ENCODE assay signal across 13 cellular contexts in the genomic region with DNA sequence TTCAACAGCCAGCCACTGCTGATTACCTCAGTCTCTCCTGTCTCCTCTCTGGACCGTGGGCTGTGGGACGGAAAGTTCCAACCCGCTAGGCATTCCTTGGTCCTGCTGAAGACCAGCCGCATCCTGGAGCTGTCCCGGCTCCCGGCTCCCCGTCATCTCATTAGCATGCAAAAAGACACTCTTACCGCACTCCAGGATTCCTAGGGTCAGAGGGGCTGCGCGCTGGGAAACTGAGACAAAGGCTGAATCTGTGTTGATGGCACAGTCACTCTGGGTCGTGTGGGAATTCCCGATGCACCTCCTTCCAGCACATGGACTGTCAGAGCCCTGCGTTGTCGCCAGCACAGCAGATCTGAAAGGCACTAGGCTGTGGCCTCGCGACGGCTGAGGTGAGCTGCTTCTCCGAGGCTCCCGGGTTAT.
A peak's percentile ranks its signal among the peaks of the same experiment; 100 is the strongest.
DNase-seq lines count a peak whose midpoint lies in the region; FAIRE-seq and TF ChIP-seq lines count a peak whose summit lies in the region.
"Had no signal": no experiment of that assay in that cellular context is flagged by ENCODE, and none has a peak within 500 bp of the region (broad histone marks: within the 10 kb centered on the region; RNA-seq: fewer than 3 reads in every experiment).

No MANE protein-coding gene starts in this region.

- peaks cover 10% of the 10 kb centered on the region for H3K4me1 ChIP-seq in GM23248 (ENCODE audit: insufficient read depth)
- H3K4me1 ChIP-seq in astrocyte (ENCODE audit: insufficient read depth, low read length): peaks cover 7% of the 10 kb centered on the region
- peaks cover 9% of the 10 kb centered on the region for H3K4me1 ChIP-seq in iPS-15b (ENCODE audit: control insufficient read depth, insufficient read depth, low read length)
- peaks cover 7 to 13% of the 10 kb centered on the region in 2 experiments for H3K4me1 ChIP-seq in trophoblast cell (ENCODE audit: control insufficient read depth in 1 of 2, insufficient read depth in 2 of 2, low read length in 2 of 2)

- H3K4me1 Mint-ChIP-seq in astrocyte (ENCODE audit: low read depth, unreplicated experiment): peaks cover 9% of the 10 kb centered on the region

- CTCF ChIA-PET in RWPE1 (lab: Yijun Ruan, JAX): interaction anchor here (0.6 kb wide), 1 partner anchor 23 kb away, joined by 3 read pairs; no protein-coding TSS in a partner anchor

- no peak overlapping the region for H2AK5ac ChIP-seq in trophoblast cell (ENCODE audit: low read length)

- H3K4me2 ChIP-seq in GM23248 (ENCODE audit: unreplicated experiment): peak overlapping the region; percentile 50
- H3K4me2 ChIP-seq in astrocyte (ENCODE audit: low read length): peak overlapping the region; percentile 81
- peak overlapping the region; percentile 0 for H3K4me2 ChIP-seq in trophoblast cell (ENCODE audit: low read length)

- H4K91ac ChIP-seq in trophoblast cell (ENCODE audit: low read depth, low read length): no peak overlapping the region

- H3K36me3 Mint-ChIP-seq in astrocyte (ENCODE audit: low read depth, unreplicated experiment): peaks cover 5% of the 10 kb centered on the region

- H3K4me3 ChIP-seq in GM23248: peak overlapping the region; percentile 12; the same call in 1 of the 2 replicates
- no peak overlapping the region for H3K4me3 ChIP-seq in astrocyte (ENCODE audit: insufficient read depth, low read depth, low read length)
- peak overlapping the region; percentile 37 for H3K4me3 ChIP-seq in iPS-15b (ENCODE audit: low read depth, low read length)
- H3K4me3 ChIP-seq in trophoblast cell (ENCODE audit: low read depth, low read length): no peak overlapping the region

- no peak overlapping the region for H4K12ac ChIP-seq in trophoblast cell (ENCODE audit: low read depth, low read length)

- no peak overlapping the region for H3K9ac ChIP-seq in GM23248
- peak overlapping the region; percentile 43 for H3K9ac ChIP-seq in astrocyte (ENCODE audit: low read length)
- H3K9ac ChIP-seq in iPS-15b (ENCODE audit: low read depth, low read length): no peak overlapping the region
- H3K9ac ChIP-seq in trophoblast cell (ENCODE audit: low read length): no peak overlapping the region

- no peak overlapping the region for H3K14ac ChIP-seq in trophoblast cell (ENCODE audit: low read length)

- POLR2A ChIA-PET in RWPE1 (lab: Yijun Ruan, JAX; ENCODE audit: low non-redundant PET): no interaction called here

- 3 to 6% methylated on average over 19 of the region's 19 CpGs for WGBS in GM23248 (ENCODE audit: low coverage in 1 of 2, low lambda C conversion rate in 2 of 2, missing lambda C conversion rate in 2 of 2), 2 experiments
- WGBS in trophoblast cell (ENCODE audit: extremely low coverage, insufficient coverage, insufficient read length): no CpG with 5 or more reads among the region's 19 CpGs

- no peaks in the 10 kb centered on the region for H3K79me1 ChIP-seq in trophoblast cell (ENCODE audit: low read length)

- DNase-seq in GM23248 (no peak), astrocyte (ENCODE audit: low read depth) (peak; percentile 39), trophoblast cell (peak in 1 of 2 donors; percentile 72), RWPE1 (ENCODE audit: low spot score) (no peak), frontal cortex (ENCODE audit: low spot score in 2 of 2) (no peak), Kasumi-1 (lab: John Stamatoyannopoulos, UW) (no peak)
- no peak for DNase-seq in activated CD8-positive, alpha-beta memory T cell treated with anti-CD3 and anti-CD28 coated beads, Interleukin-2, amount 50 U/mL, for 4 hours
- DNase-seq: activated CD4-positive, alpha-beta T cell treated with anti-CD3 and anti-CD28 coated beads, Interleukin-2, amount 50 U/mL, for 4 hours; effector CD8-positive, alpha-beta T cell; stimulated activated CD4-positive, alpha-beta T cell treated with anti-CD3 and anti-CD28 coated beads, Interleukin-15, amount 100 ng/mL, for 24 hours had no signal

- H3K27ac ChIP-seq in GM23248 (no peak overlapping the region), astrocyte (ENCODE audit: low read depth, low read length) (no peak overlapping the region), trophoblast cell (ENCODE audit: low read depth, low read length) (no peak overlapping the region), RWPE1 (no peak overlapping the region)
- H3K27ac ChIP-seq: C4-2B had no signal

- H3K79me2 ChIP-seq in GM23248 (ENCODE audit: insufficient read depth) (no peaks in the 10 kb centered on the region), astrocyte (ENCODE audit: insufficient read depth, low read length) (no peaks in the 10 kb centered on the region), trophoblast cell (ENCODE audit: control insufficient read depth, insufficient read depth, low read length, poor library complexity) (no peaks in the 10 kb centered on the region)

- no peaks in the 10 kb centered on the region for H3F3A ChIP-seq in GM23248 (ENCODE audit: insufficient read depth)

- H3K9me3 ChIP-seq in GM23248 (ENCODE audit: low read depth) (no peaks in the 10 kb centered on the region), astrocyte (ENCODE audit: insufficient read depth, low read depth, low read length) (no peaks in the 10 kb centered on the region), iPS-15b (ENCODE audit: control insufficient read depth, insufficient read depth, low read length) (no peaks in the 10 kb centered on the region), trophoblast cell (ENCODE audit: insufficient read depth, low read depth, low read length) (peaks cover 3% of the 10 kb centered on the region)

- no peak overlapping the region for H3K4ac ChIP-seq in trophoblast cell (ENCODE audit: low read depth, low read length)

- peaks cover 36% of the 10 kb centered on the region for H3K27me3 ChIP-seq in GM23248 (replicated peaks; ENCODE audit: insufficient read depth)
- peaks cover 20% of the 10 kb centered on the region for H3K27me3 ChIP-seq in astrocyte (ENCODE audit: insufficient read depth, low read length)
- H3K27me3 ChIP-seq in iPS-15b (ENCODE audit: control insufficient read depth, insufficient read depth, low read length): no peaks in the 10 kb centered on the region
- no peaks in the 10 kb centered on the region for H3K27me3 ChIP-seq in trophoblast cell (ENCODE audit: insufficient read depth, low read length)

- TF ChIP-seq CTCF in astrocyte (IDR thresholded peaks at IDR 0.05; ENCODE audit: insufficient read depth, low read depth, low read length): no peak
- no peak for TF ChIP-seq CTCF in RWPE1 (conservative IDR thresholded peaks at IDR 0.05; ENCODE audit: low read depth)

- no peak overlapping the region for H2BK5ac ChIP-seq in trophoblast cell (ENCODE audit: low read depth, low read length, poor library complexity)

- H2AFZ ChIP-seq in GM23248 (no peak overlapping the region), astrocyte (ENCODE audit: low read depth, low read length) (peak overlapping the region; percentile 73), trophoblast cell (ENCODE audit: insufficient read depth, low read length, poor library complexity) (no peak overlapping the region)

- no peaks in the 10 kb centered on the region for H3K36me3 ChIP-seq in GM23248 (ENCODE audit: low read depth)
- no peaks in the 10 kb centered on the region for H3K36me3 ChIP-seq in astrocyte (ENCODE audit: insufficient read depth, low read length)
- H3K36me3 ChIP-seq in iPS-15b (ENCODE audit: control insufficient read depth, insufficient read depth, low read length): peaks cover 8% of the 10 kb centered on the region
- H3K36me3 ChIP-seq in trophoblast cell (ENCODE audit: control insufficient read depth in 1 of 2, insufficient read depth in 2 of 2, low read length in 2 of 2): peaks cover 9% of the 10 kb centered on the region in 2 experiments

- FAIRE-seq in astrocyte (lab: Jason Lieb, UNC) (no peak), frontal cortex (lab: Jason Lieb, UNC) (no peak)
- FAIRE-seq: TTC549 had no signal

- no peak overlapping the region for H2BK120ac ChIP-seq in trophoblast cell (ENCODE audit: insufficient read depth, low read length, poor library complexity)

- no peak overlapping the region for H3K18ac ChIP-seq in trophoblast cell (ENCODE audit: low read length)

- in situ Hi-C loops in GM23248 (cut with MboI): no loop called here

- no peaks in the 10 kb centered on the region for H3K9me2 ChIP-seq in GM23248 (ENCODE audit: insufficient read depth)

- peaks cover 1% of the 10 kb centered on the region for H3K27me3 Mint-ChIP-seq in astrocyte (ENCODE audit: low read depth, unreplicated experiment)

- no peaks in the 10 kb centered on the region for H4K20me1 ChIP-seq in GM23248 (ENCODE audit: insufficient read depth)
- H4K20me1 ChIP-seq in astrocyte (ENCODE audit: insufficient read depth, low read length): peaks cover 9% of the 10 kb centered on the region

- H3K23ac ChIP-seq in trophoblast cell (ENCODE audit: low read length): no peak overlapping the region

- peak overlapping the region; percentile 84 for H3K4me3 Mint-ChIP-seq in astrocyte (ENCODE audit: unreplicated experiment)

- no peak overlapping the region for H2BK12ac ChIP-seq in trophoblast cell (ENCODE audit: low read length)

- H3K9me3 Mint-ChIP-seq in astrocyte (ENCODE audit: unreplicated experiment): no peaks in the 10 kb centered on the region

- peak overlapping the region; percentile 81 for H3K27ac Mint-ChIP-seq in astrocyte (ENCODE audit: unreplicated experiment)

- no peak overlapping the region for H4K8ac ChIP-seq in trophoblast cell (ENCODE audit: low read depth, low read length)

Comparison
In these comparisons a context has a peak if more than half of its experiments do, and no peak if none do; other contexts are left out.
1. H3K4me2 ChIP-seq: peak in every context shown above with its lines; median percentile 81 in astrocyte; 50 in GM23248; 0 in trophoblast cell.
2. H3K4me3 ChIP-seq: peak in GM23248 (single experiment) and iPS-15b (single experiment); none in astrocyte (single experiment) and trophoblast cell (single experiment).